In the genomic region with DNA sequence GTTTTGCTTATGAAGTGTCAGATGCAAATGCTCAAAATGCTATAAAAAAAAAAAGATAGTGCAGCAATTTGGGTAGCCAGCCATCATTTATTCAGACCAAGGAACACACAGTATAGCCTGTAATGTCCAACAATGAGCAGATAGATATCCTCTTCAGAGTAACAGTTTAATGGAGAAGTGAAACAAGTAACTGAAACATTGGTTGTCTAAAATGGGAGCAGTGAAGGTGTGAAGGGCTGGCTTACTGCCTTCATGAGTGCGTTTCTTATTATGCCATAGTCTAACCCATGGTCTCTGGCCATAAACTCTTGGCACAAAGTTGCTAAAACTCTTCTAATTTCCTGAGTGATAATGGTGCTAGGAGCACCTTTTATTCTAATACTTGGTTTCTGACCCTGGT, we compare ENCODE assay signal across 20 cellular contexts. TPM values are rescaled to one million over a fixed set of nuclear protein-coding genes. Genes with fewer than 3 reads are reported as not detected.
DNase-seq lines count a peak whose midpoint lies in the region; ATAC-seq and TF ChIP-seq lines count a peak whose summit lies in the region.
"Had no signal": no experiment of that assay in that cellular context is flagged by ENCODE, and none has a peak within 500 bp of the region (broad histone marks: within the 10 kb centered on the region; RNA-seq: fewer than 3 reads in every experiment).

No MANE protein-coding gene starts in this region.

- H3K4me3 Mint-ChIP-seq in T-cell = no peak overlapping the region
- H3K4me3 Mint-ChIP-seq: activated CD8-positive, alpha-beta memory T cell treated with anti-CD3 and anti-CD28 coated beads, Interleukin-2, amount 10 ng/mL, durations not matched to agents 7 days and 5 days; activated T-helper 17 cell treated with anti-CD3 and anti-CD28 coated beads, Interleukin-2, amount 50 U/mL, for 72 hours; dendritic cell treated with granulocyte-macrophage colony-stimulating factor and Interleukin-4, amounts not matched to agents 40 ng/mL and 50 ng/mL, for 4 days had no signal

- H3K4me3 ChIP-seq in GM12864 (ENCODE audit: low read depth, low read length) = no peak overlapping the region
- H3K4me3 ChIP-seq: smooth muscle cell had no signal

- H3K4me1 Mint-ChIP-seq in T-cell = no peaks in the 10 kb centered on the region
- H3K4me1 Mint-ChIP-seq: activated CD8-positive, alpha-beta memory T cell treated with anti-CD3 and anti-CD28 coated beads, Interleukin-2, amount 10 ng/mL, durations not matched to agents 7 days and 5 days; activated T-helper 17 cell treated with anti-CD3 and anti-CD28 coated beads, Interleukin-2, amount 50 U/mL, for 72 hours had no signal

- ATAC-seq in GM19351 (IDR thresholded peaks at IDR 0.05; ENCODE audit: unreplicated experiment) (peak; percentile 85), HG02798 (IDR thresholded peaks at IDR 0.05; ENCODE audit: poor library complexity, unreplicated experiment) (peak; percentile 66), HG03442 (IDR thresholded peaks at IDR 0.05; ENCODE audit: unreplicated experiment) (no peak), T-cell (replicated peaks in 1 of 4) (no peak)
- ATAC-seq: activated CD8-positive, alpha-beta memory T cell treated with anti-CD3 and anti-CD28 coated beads, Interleukin-2, amount 10 ng/mL, durations not matched to agents 7 days and 5 days; activated T-helper 17 cell treated with anti-CD3 and anti-CD28 coated beads, Interleukin-2, amount 50 U/mL, for 72 hours had no signal

- POLR2A ChIA-PET in T-cell (lab: Charles Lee) = no interaction called here

- DNase-seq in GM12864 (ENCODE audit: low read depth) (peak; percentile 0), MV-4-11 (lab: John Stamatoyannopoulos, UW) (peak; percentile 61), T-cell (no peak), epidermal melanocyte (ENCODE audit: insufficient read length, low spot score) (no peak), NCI-H146 treated with DMSO at 0.1 percent for 48 hours (lab: John Stamatoyannopoulos, UW; ENCODE audit: unreplicated experiment) (no peak)
- DNase-seq: ACHN; activated CD4-positive, alpha-beta T cell treated with anti-CD3 and anti-CD28 coated beads for 48 hours; activated CD8-positive, alpha-beta memory T cell treated with anti-CD3 and anti-CD28 coated beads, Interleukin-2, amount 10 ng/mL, durations not matched to agents 7 days and 5 days; foreskin fibroblast; mammary epithelial cell; NCI-H146; NCI-H748 treated with DMSO at 0.1 percent for 48 hours; nucleus accumbens; stimulated activated CD4-positive, alpha-beta T cell treated with anti-CD3 and anti-CD28 coated beads, Interleukin-4, amount 100 ng/mL, for 4 hours had no signal

- CTCF ChIA-PET in T-cell (lab: Charles Lee) = no interaction called here

- TF ChIP-seq CTCF in GM12864 (IDR thresholded peaks at IDR 0.05; ENCODE audit: low read depth, low read length, missing control alignments) = no peak

- peaks cover 0 to 5% of the 10 kb centered on the region in 2 donors for H3K27me3 Mint-ChIP-seq in T-cell
- H3K27me3 Mint-ChIP-seq: activated CD8-positive, alpha-beta memory T cell treated with anti-CD3 and anti-CD28 coated beads, Interleukin-2, amount 10 ng/mL, durations not matched to agents 7 days and 5 days; activated T-helper 17 cell treated with anti-CD3 and anti-CD28 coated beads, Interleukin-2, amount 50 U/mL, for 72 hours; dendritic cell treated with granulocyte-macrophage colony-stimulating factor and Interleukin-4, amounts not matched to agents 40 ng/mL and 50 ng/mL, for 4 days had no signal

- H3K36me3 Mint-ChIP-seq in T-cell = no peaks in the 10 kb centered on the region
- H3K36me3 Mint-ChIP-seq: activated CD8-positive, alpha-beta memory T cell treated with anti-CD3 and anti-CD28 coated beads, Interleukin-2, amount 10 ng/mL, durations not matched to agents 7 days and 5 days had no signal

- H3K27ac Mint-ChIP-seq in T-cell = no peak overlapping the region
- H3K27ac Mint-ChIP-seq: activated CD8-positive, alpha-beta memory T cell treated with anti-CD3 and anti-CD28 coated beads, Interleukin-2, amount 10 ng/mL, durations not matched to agents 7 days and 5 days; activated T-helper 17 cell treated with anti-CD3 and anti-CD28 coated beads, Interleukin-2, amount 50 U/mL, for 72 hours; dendritic cell treated with granulocyte-macrophage colony-stimulating factor and Interleukin-4, amounts not matched to agents 40 ng/mL and 50 ng/mL, for 4 days had no signal

- no peaks in the 10 kb centered on the region for H3K9me3 Mint-ChIP-seq in T-cell
- H3K9me3 Mint-ChIP-seq: activated T-helper 17 cell treated with anti-CD3 and anti-CD28 coated beads, Interleukin-2, amount 50 U/mL, for 72 hours; dendritic cell treated with granulocyte-macrophage colony-stimulating factor and Interleukin-4, amounts not matched to agents 40 ng/mL and 50 ng/mL, for 4 days had no signal

RNA-seq across cellular contexts. Expression of gene RGS5, which starts 11.4 kb away (rescaled TPM):
- total RNA-seq in T-cell = 1 to 10 TPM; 1.9 to 4.5 (median 3.4) TPM

Comparison
In these comparisons a context has a peak if more than half of its experiments do, and no peak if none do; other contexts are left out.
1. DNase-seq: peak in GM12864 (single experiment) and MV-4-11 (single experiment); none in T-cell (0 of 34), epidermal melanocyte (single experiment) and NCI-H146 treated with DMSO at 0.1 percent for 48 hours (single experiment).
2. ATAC-seq: peak in GM19351 (single experiment) and HG02798 (single experiment); none in HG03442 (single experiment) and T-cell (0 of 4).